Comparison of ENCODE assay signal across 22 cellular contexts in the genomic region with DNA sequence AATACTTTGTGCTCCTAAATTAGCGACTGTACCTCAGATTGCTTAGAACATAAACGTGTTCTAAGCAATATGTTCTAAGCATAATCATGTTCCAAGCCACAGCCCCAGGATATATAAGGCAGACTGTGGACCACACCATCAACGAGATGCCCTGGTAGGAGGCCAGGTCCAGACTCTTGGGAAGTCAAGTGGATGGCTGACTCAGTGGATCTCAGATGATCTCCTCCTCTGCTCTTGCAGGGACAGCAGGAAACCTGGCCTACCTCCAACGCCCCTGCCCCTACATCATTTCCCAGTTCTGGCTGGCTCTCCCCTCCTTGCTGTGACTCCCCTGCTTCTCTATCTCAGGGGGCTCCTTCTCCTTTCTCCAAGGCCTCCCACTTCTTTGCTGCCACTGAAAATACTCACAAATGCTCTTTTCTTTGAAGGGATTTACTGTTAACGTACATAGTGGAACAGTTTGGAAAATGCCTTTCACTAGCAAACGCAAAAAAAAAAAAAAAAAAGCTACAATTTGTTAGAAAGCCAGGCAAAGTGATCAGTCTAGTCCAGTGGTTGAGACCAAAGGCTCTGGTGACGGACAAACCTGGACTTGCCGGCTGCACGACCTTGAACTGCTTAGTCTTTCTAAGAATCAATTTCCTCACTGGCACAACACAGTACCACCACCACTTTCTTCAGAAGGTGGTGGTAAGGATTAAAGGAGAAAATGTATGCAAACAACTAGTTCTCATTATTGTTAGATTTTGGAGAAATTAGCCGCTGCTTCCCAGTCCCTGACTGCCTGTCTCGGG. TPM values are rescaled to one million over a fixed set of nuclear protein-coding genes. Genes with fewer than 3 reads are reported as not detected.
DNase-seq lines count a peak whose midpoint lies in the region; ATAC-seq, FAIRE-seq and TF ChIP-seq lines count a peak whose summit lies in the region.
"Had no signal": no experiment of that assay in that cellular context is flagged by ENCODE, and none has a peak within 500 bp of the region (broad histone marks: within the 10 kb centered on the region; RNA-seq: fewer than 3 reads in every experiment).

No MANE protein-coding gene starts in this region.

- H3K27me3 ChIP-seq in right cardiac atrium (ENCODE audit: control insufficient read depth, insufficient read depth), result no peaks in the 10 kb centered on the region

- H3K36me3 Mint-ChIP-seq in brain, result peaks cover 31% of the 10 kb centered on the region
- H3K36me3 Mint-ChIP-seq in neural crest cell (ENCODE audit: low read depth), result peaks cover 6% of the 10 kb centered on the region
- H3K36me3 Mint-ChIP-seq in type B pancreatic cell, result peaks cover 18% of the 10 kb centered on the region

- H3K9me3 Mint-ChIP-seq in brain (peaks cover 0 to 9% (median 0%) of the 10 kb centered on the region in 5 experiments), neural crest cell (no peaks in the 10 kb centered on the region), type B pancreatic cell (no peaks in the 10 kb centered on the region)

- H3K9me3 ChIP-seq in right cardiac atrium (ENCODE audit: control insufficient read depth, low read length), result no peaks in the 10 kb centered on the region

- peak; percentile 20 for FAIRE-seq in H54 (lab: Jason Lieb, UNC)
- no peak for FAIRE-seq in RCC 7860 (lab: Jason Lieb, UNC)

- 93% methylated on average over 11 of the region's 11 CpGs for WGBS in right cardiac atrium

- H3K27ac ChIP-seq in right cardiac atrium (ENCODE audit: low read length), result no peak overlapping the region
- H3K27ac ChIP-seq: C4-2B, GM23248 had no signal

- no peak for TF ChIP-seq CTCF in brain (conservative IDR thresholded peaks at IDR 0.05)
- TF ChIP-seq CTCF in neural crest cell (conservative IDR thresholded peaks at IDR 0.05), result no peak
- TF ChIP-seq CTCF in type B pancreatic cell (conservative IDR thresholded peaks at IDR 0.05), result no peak

- H3K4me1 Mint-ChIP-seq in brain (peaks cover 65% of the 10 kb centered on the region), neural crest cell (peaks cover 39% of the 10 kb centered on the region), type B pancreatic cell (ENCODE audit: unreplicated experiment) (peaks cover 46% of the 10 kb centered on the region)

- intact Hi-C loops in right cardiac atrium (cut with DNase I), result no loop called here

- DNase-seq in H54 (ENCODE audit: insufficient read length, low spot score) (no peak), neural crest cell (ENCODE audit: low read depth, low spot score) (no peak), type B pancreatic cell (ENCODE audit: extremely low spot score, unreplicated experiment) (no peak), right cardiac atrium (no peak), RCC 7860 (ENCODE audit: low spot score) (no peak), cortex of kidney (lab: John Stamatoyannopoulos, UW) (no peak)
- DNase-seq: ACHN, AML-193, DMS 273 treated with DMSO at 0.1 percent for 48 hours, GDM1, GM23248, KG1, MV-4-11, NCI-H1417 treated with DMSO at 0.1 percent for 48 hours, NCI-H187 treated with DMSO at 0.1 percent for 48 hours, NCI-H2227 treated with DMSO at 0.1 percent for 48 hours, NCI-H510A treated with DMSO at 0.1 percent for 48 hours, NCI-H774, Right ventricle myocardium superior had no signal

- no peaks in the 10 kb centered on the region for H3K4me1 ChIP-seq in right cardiac atrium (ENCODE audit: control insufficient read depth, insufficient read depth, low read length)

- peak overlapping the region in 3 of 5 experiments; percentile 4 to 58 (median 42) for H3K27ac Mint-ChIP-seq in brain
- H3K27ac Mint-ChIP-seq in neural crest cell (ENCODE audit: unreplicated experiment), result peak overlapping the region; percentile 82
- H3K27ac Mint-ChIP-seq in type B pancreatic cell, result peak overlapping the region; percentile 53

- H3K4me3 ChIP-seq in right cardiac atrium (ENCODE audit: low read length), result no peak overlapping the region
- H3K4me3 ChIP-seq: GM23248 had no signal

- peak overlapping the region; percentile 27 to 62 (median 39) for H3K4me3 Mint-ChIP-seq in brain
- H3K4me3 Mint-ChIP-seq in neural crest cell, result peak overlapping the region; percentile 55
- H3K4me3 Mint-ChIP-seq in type B pancreatic cell, result peak overlapping the region; percentile 41

- TF ChIP-seq POLR2A in H54 (IDR thresholded peaks at IDR 0.05; ENCODE audit: low read depth, low read length), result no peak

- H3K27me3 Mint-ChIP-seq in brain, result peaks cover 22% of the 10 kb centered on the region
- H3K27me3 Mint-ChIP-seq in neural crest cell (ENCODE audit: low read depth), result peaks cover 13% of the 10 kb centered on the region
- peaks cover 8% of the 10 kb centered on the region for H3K27me3 Mint-ChIP-seq in type B pancreatic cell

- no peak for ATAC-seq in right cardiac atrium
- ATAC-seq: HCT116 had no signal

RNA-seq across cellular contexts. Expression of a gene that starts 3.0 kb away (rescaled TPM):
- polyA plus RNA-seq in brain (ENCODE audit: insufficient read depth, low read depth, low replicate concordance) (32.4 TPM), right cardiac atrium (3.8 TPM)
- total RNA-seq in neural crest cell (51.7 and 57.1 TPM in 2 replicates), type B pancreatic cell (ENCODE audit: low replicate concordance) (44.5 and 45.2 TPM in 2 replicates), right cardiac atrium (1 to 10 TPM; 4.6 to 9.1 (median 7.7) TPM)
